ENCODE assay signal across 17 cellular contexts in the genomic region with DNA sequence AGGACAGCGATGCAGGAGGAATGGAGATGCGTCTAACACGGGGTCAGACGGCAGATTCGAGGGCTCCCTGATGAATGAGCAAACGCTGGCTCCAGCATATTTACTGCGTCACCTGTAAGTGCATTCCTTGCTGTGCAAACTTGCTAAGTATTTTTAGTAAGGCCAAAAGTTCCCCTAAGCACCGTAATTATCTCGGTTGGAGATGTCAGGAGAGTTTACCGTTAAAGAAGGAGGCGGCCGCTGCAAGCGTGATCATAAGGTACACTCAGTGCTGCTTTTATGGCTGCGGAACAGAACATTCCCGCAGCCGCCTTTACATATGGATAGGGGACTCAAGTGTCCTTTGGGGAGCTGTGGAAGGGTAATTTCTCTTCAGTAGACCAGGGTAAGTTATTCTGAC.
DNase-seq lines count a peak whose midpoint lies in the region; ATAC-seq and TF ChIP-seq lines count a peak whose summit lies in the region.
"Had no signal": no experiment of that assay in that cellular context is flagged by ENCODE, and none has a peak within 500 bp of the region (broad histone marks: within the 10 kb centered on the region; RNA-seq: fewer than 3 reads in every experiment).

No MANE protein-coding gene starts in this region.

- TF ChIP-seq CTCF in thyroid gland (IDR thresholded peaks at IDR 0.05) (no peak), GM10266 (IDR thresholded peaks at IDR 0.05; ENCODE audit: control insufficient read depth, insufficient read depth, low read depth, missing control alignments) (no peak)

- H3K4me1 Mint-ChIP-seq in stimulated activated naive B cell treated with anti-CD40 and anti-IgM and Interleukin-4, amounts not matched to agents 10 μg/mL and 1 μg/mL and 100 μg/mL, for 72 hours = no peaks in the 10 kb centered on the region
- H3K4me1 Mint-ChIP-seq: CD14-positive monocyte had no signal

- H3K4me1 ChIP-seq in thyroid gland = peaks cover 5 to 17% of the 10 kb centered on the region in 2 donors

- 34 to 37% methylated on average over 16 of the region's 16 CpGs for WGBS in thyroid gland, 2 donors

- no peaks in the 10 kb centered on the region for H3K36me3 ChIP-seq in thyroid gland

- no peak for TF ChIP-seq POLR2A in thyroid gland (IDR thresholded peaks at IDR 0.05)

- no peak overlapping the region for H3K4me3 Mint-ChIP-seq in stimulated activated naive B cell treated with anti-CD40 and anti-IgM and Interleukin-4, amounts not matched to agents 10 μg/mL and 1 μg/mL and 100 μg/mL, for 72 hours
- H3K4me3 Mint-ChIP-seq: CD14-positive monocyte had no signal

- H3K9me3 Mint-ChIP-seq in stimulated activated naive B cell treated with anti-CD40 and anti-IgM and Interleukin-4, amounts not matched to agents 10 μg/mL and 1 μg/mL and 100 μg/mL, for 72 hours = no peaks in the 10 kb centered on the region

- H3K27ac Mint-ChIP-seq in stimulated activated naive B cell treated with anti-CD40 and anti-IgM and Interleukin-4, amounts not matched to agents 10 μg/mL and 1 μg/mL and 100 μg/mL, for 72 hours = no peak overlapping the region

- no peak for ATAC-seq in stimulated activated naive B cell treated with anti-CD40 and anti-IgM and Interleukin-4, amounts not matched to agents 10 μg/mL and 1 μg/mL and 100 μg/mL, for 72 hours (replicated peaks)
- ATAC-seq: K562 had no signal

- H3K4me3 ChIP-seq in thyroid gland (replicated peaks in 1 of 3) = no peak overlapping the region
- H3K4me3 ChIP-seq: K562, SK-N-MC had no signal

- no peaks in the 10 kb centered on the region for H3K27me3 ChIP-seq in thyroid gland

- intact Hi-C loops in thyroid gland (cut with DNase I) = no loop called here
- intact Hi-C loops in cardiac septum (cut with DNase I) = no loop called here

- H3K36me3 Mint-ChIP-seq in stimulated activated naive B cell treated with anti-CD40 and anti-IgM and Interleukin-4, amounts not matched to agents 10 μg/mL and 1 μg/mL and 100 μg/mL, for 72 hours = no peaks in the 10 kb centered on the region
- H3K36me3 Mint-ChIP-seq: CD14-positive monocyte had no signal

- H3K27me3 Mint-ChIP-seq in stimulated activated naive B cell treated with anti-CD40 and anti-IgM and Interleukin-4, amounts not matched to agents 10 μg/mL and 1 μg/mL and 100 μg/mL, for 72 hours = peaks cover 6 to 10% of the 10 kb centered on the region in 2 donors

- peak overlapping the region in 2 of 3 donors; percentile 27 to 54 for H3K27ac ChIP-seq in thyroid gland
- H3K27ac ChIP-seq: SK-N-MC had no signal

- DNase-seq in NCI-H146 (lab: John Stamatoyannopoulos, UW) (peak; percentile 46), NCI-H2227 (lab: John Stamatoyannopoulos, UW; ENCODE audit: unreplicated experiment) (peak; percentile 61), left kidney (ENCODE audit: low read depth, low spot score) (peak; percentile 31), thyroid gland (peak in 1 of 2 donors; percentile 29), cardiac septum (ENCODE audit: low spot score) (no peak), GM10266 (ENCODE audit: extremely low spot score) (no peak)
- no peak for DNase-seq in stimulated activated naive B cell treated with anti-CD40 and anti-IgM and Interleukin-4, amounts not matched to agents 10 μg/mL and 1 μg/mL and 100 μg/mL, for 72 hours
- DNase-seq: AML-193, GDM1, NCI-H1105, NCI-H2029, NCI-H226, NCI-H526 treated with DMSO at 0.1 percent for 48 hours, SHP77 had no signal

- no peaks in the 10 kb centered on the region for H3K9me3 ChIP-seq in thyroid gland

Comparison
In these comparisons a context has a peak if more than half of its experiments do, and no peak if none do; other contexts are left out.
1. DNase-seq: peak in NCI-H146 (single experiment), NCI-H2227 (single experiment) and left kidney (single experiment); none in stimulated activated naive B cell treated with anti-CD40 and anti-IgM and Interleukin-4, amounts not matched to agents 10 μg/mL and 1 μg/mL and 100 μg/mL, for 72 hours (single experiment), cardiac septum (single experiment) and GM10266 (single experiment).